In the genomic region with DNA sequence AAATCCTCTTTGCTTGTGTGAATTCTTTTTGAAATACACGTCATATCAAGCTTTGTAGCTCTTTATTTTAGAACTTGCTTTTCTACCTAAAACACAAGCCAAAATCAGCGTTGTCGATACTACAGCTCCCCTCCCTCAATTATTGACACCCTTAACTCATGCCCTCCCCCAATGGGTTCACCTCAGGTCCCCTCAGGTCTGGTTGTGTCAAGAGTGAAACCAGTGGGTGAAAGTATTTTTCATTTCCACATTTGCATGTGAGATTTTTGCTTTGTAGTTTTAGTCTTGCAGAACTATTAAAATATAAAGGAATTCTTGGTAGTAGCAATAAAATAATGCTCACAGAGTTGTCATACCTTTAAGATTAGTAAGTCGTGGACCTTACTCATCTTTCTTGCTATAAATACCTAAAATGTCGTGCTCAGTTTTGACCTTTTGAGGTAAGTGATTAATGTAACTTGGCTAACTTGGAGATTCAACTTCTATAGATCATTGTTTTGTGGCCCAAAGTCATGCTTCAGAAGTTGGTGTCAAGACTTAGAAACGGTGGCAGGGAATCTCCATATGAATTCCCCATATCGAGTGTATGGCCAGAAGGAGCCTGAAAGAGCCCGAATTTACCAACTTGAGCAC, we compare ENCODE assay signal across 8 cellular contexts. TPM values are rescaled to one million over a fixed set of nuclear protein-coding genes. Genes with fewer than 3 reads are reported as not detected.
DNase-seq lines count a peak whose midpoint lies in the region; ATAC-seq and TF ChIP-seq lines count a peak whose summit lies in the region.

No MANE protein-coding gene starts in this region.

- peaks cover 19% of the 10 kb centered on the region for H3K36me3 Mint-ChIP-seq in activated T-cell treated with anti-CD3 and anti-CD28 coated beads, Interleukin-2, amount 50 U/mL, for 24 hours (ENCODE audit: low read depth)

- no peak for TF ChIP-seq CTCF in breast epithelium (IDR thresholded peaks at IDR 0.05)
- no peak for TF ChIP-seq CTCF in Peyer's patch (IDR thresholded peaks at IDR 0.05)

- H3K36me3 ChIP-seq in breast epithelium (no peaks in the 10 kb centered on the region), Peyer's patch (no peaks in the 10 kb centered on the region)

- H3K4me3 ChIP-seq in breast epithelium (peak overlapping the region in 2 of 3 donors; percentile 97 to 99), Peyer's patch (no peak overlapping the region)

- H3K27ac ChIP-seq in breast epithelium = no peak overlapping the region
- H3K27ac ChIP-seq in Peyer's patch = no peak overlapping the region

- intact Hi-C loops in breast epithelium (cut with DNase I; ENCODE audit: low total_unique reads) = no loop called here

- H3K27ac Mint-ChIP-seq in activated T-cell treated with anti-CD3 and anti-CD28 coated beads, Interleukin-2, amount 50 U/mL, for 24 hours = peak overlapping the region; percentile 90

- H3K9me3 ChIP-seq in breast epithelium = no peaks in the 10 kb centered on the region
- no peaks in the 10 kb centered on the region for H3K9me3 ChIP-seq in Peyer's patch

- TF ChIP-seq POLR2A in breast epithelium (IDR thresholded peaks at IDR 0.05) (no peak), Peyer's patch (IDR thresholded peaks at IDR 0.05) (no peak)

- H3K4me1 ChIP-seq in breast epithelium = peaks cover 4 to 8% of the 10 kb centered on the region in 2 donors
- peaks cover 0 to 11% (median 5%) of the 10 kb centered on the region in 4 donors for H3K4me1 ChIP-seq in Peyer's patch

- H3K4me1 Mint-ChIP-seq in activated T-cell treated with anti-CD3 and anti-CD28 coated beads, Interleukin-2, amount 50 U/mL, for 24 hours (ENCODE audit: low read depth) = peaks cover 25% of the 10 kb centered on the region

- ATAC-seq in HG03565 (IDR thresholded peaks at IDR 0.05; ENCODE audit: unreplicated experiment) (peak; percentile 28), GM18520 (IDR thresholded peaks at IDR 0.05; ENCODE audit: unreplicated experiment) (no peak)

- no peaks in the 10 kb centered on the region for H3K27me3 Mint-ChIP-seq in activated T-cell treated with anti-CD3 and anti-CD28 coated beads, Interleukin-2, amount 50 U/mL, for 24 hours

- no peak for DNase-seq in activated T-cell treated with anti-CD3 and anti-CD28 coated beads, Interleukin-2, amount 50 U/mL, for 24 hours
- DNase-seq in activated T-cell treated with anti-CD3 and anti-CD28 coated beads for 4 hours (no peak), breast epithelium (ENCODE audit: low spot score in 2 of 2) (no peak), renal cortical epithelial cell (ENCODE audit: low read depth) (peak; percentile 55), Peyer's patch (no peak), NCI-H345 treated with DMSO at 0.1 percent for 48 hours (lab: John Stamatoyannopoulos, UW; ENCODE audit: unreplicated experiment) (no peak)

- peak overlapping the region; percentile 90 for H3K4me3 Mint-ChIP-seq in activated T-cell treated with anti-CD3 and anti-CD28 coated beads, Interleukin-2, amount 50 U/mL, for 24 hours

- no peaks in the 10 kb centered on the region for H3K9me3 Mint-ChIP-seq in activated T-cell treated with anti-CD3 and anti-CD28 coated beads, Interleukin-2, amount 50 U/mL, for 24 hours

- no peaks in the 10 kb centered on the region for H3K27me3 ChIP-seq in breast epithelium
- no peaks in the 10 kb centered on the region for H3K27me3 ChIP-seq in Peyer's patch

RNA-seq across cellular contexts. Expression of gene ACTR3B, which starts 1.7 kb away (rescaled TPM):
- total RNA-seq in breast epithelium (10 to 100 TPM in 2 of 3 donors, 1 to 10 TPM in 1; 9.1 to 10.2 (median 10.1) TPM), renal cortical epithelial cell (3.0 and 18.1 TPM in 2 replicates), Peyer's patch (10 to 100 TPM in 2 of 4 donors, 1 to 10 TPM in 2; 1.8 to 27.2 (median 9.6) TPM)

Comparison
In these comparisons a context has a peak if more than half of its experiments do, and no peak if none do; other contexts are left out.
1. H3K4me3 ChIP-seq: peak in breast epithelium (2 of 3); none in Peyer's patch (0 of 4).